1 cellular context compared by ENCODE assay signal in the genomic region with DNA sequence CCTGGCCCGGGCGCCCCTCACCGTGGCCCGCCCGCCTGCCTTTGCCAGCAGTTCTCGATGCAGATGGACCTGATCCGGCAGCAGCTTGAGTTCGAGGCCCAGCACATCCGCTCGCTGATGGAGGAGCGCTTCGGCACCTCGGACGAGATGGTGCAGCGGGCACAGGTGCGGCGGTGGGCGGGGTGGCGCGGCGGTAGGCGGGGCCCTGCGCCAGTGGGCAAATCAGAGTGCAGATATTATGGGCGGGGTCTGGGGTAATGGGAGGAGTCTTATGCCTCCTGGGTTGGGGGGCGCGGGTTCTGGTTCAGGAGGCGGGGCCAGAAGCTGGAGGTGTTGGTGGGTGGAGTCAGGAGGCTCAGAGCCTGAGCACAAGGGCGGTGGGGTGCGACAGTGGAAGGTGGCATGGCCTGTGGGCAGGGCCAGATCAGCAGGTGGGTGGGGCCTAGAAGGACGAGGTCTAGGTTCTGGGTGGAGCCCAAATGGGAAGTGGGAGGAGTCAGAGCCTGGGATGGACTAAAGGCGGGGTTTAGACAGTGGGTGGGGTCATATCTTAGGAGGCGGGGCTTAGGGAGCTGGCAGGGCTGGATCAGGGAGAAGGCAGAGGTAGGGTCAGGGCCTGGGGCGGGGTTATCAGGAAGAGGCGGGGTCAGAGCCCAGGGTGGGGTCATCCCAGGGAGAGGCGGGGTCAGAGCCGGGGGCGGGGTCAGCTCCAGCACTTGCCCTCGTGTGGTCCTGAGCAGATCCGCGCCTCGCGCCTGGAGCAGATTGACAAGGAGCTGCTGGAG.
TF ChIP-seq lines count a peak whose summit lies in the region.

No MANE protein-coding gene starts in this region.

TF ChIP-seq in IMR-90, 13 proteins besides CTCF, POLR2A, EP300 and RAD21:
- TF ChIP-seq SMC3 (IDR thresholded peaks at IDR 0.05; ENCODE audit: low read depth, low read length) (no peak), NFE2L2 (IDR thresholded peaks at IDR 0.05; ENCODE audit: low read depth, low read length) (no peak), BHLHE40 (IDR thresholded peaks at IDR 0.05; ENCODE audit: low read depth, low read length) (no peak), MAZ (IDR thresholded peaks at IDR 0.05; ENCODE audit: borderline replicate concordance, low read depth, low read length) (no peak), FOS (IDR thresholded peaks at IDR 0.05; ENCODE audit: low read depth, low read length) (no peak), RCOR1 (IDR thresholded peaks at IDR 0.05; ENCODE audit: insufficient replicate concordance, low read length) (no peak), CEBPB (IDR thresholded peaks at IDR 0.05; ENCODE audit: low read depth, low read length) (no peak)
- TF ChIP-seq, protein P1, sequence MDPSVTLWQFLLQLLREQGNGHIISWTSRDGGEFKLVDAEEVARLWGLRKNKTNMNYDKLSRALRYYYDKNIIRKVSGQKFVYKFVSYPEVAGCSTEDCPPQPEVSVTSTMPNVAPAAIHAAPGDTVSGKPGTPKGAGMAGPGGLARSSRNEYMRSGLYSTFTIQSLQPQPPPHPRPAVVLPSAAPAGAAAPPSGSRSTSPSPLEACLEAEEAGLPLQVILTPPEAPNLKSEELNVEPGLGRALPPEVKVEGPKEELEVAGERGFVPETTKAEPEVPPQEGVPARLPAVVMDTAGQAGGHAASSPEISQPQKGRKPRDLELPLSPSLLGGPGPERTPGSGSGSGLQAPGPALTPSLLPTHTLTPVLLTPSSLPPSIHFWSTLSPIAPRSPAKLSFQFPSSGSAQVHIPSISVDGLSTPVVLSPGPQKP (IDR thresholded peaks at IDR 0.05; ENCODE audit: borderline replicate concordance, low read depth, low read length): no peak
